In genomic region chr3:53478166-53478830, GRCh38 we compare ENCODE assay signal across 2 cellular contexts.
TF ChIP-seq lines count a peak whose summit lies in the region.

No MANE protein-coding gene starts in this region.

TF ChIP-seq in liver, 16 proteins besides CTCF, POLR2A, EP300 and RAD21 (continued from another document):
- TF ChIP-seq GABPA (IDR thresholded peaks at IDR 0.05 in 1 of 2, conservative IDR thresholded peaks at IDR 0.05 in 1 of 2) (no peak), TAF1 (conservative IDR thresholded peaks at IDR 0.05) (peak; percentile 25), ZBTB33 (IDR thresholded peaks at IDR 0.05) (peak; percentile 52), SP1 (IDR thresholded peaks at IDR 0.05) (peak; percentile 76), FOXA1 (IDR thresholded peaks at IDR 0.05) (peak; percentile 37), YY1 (IDR thresholded peaks at IDR 0.05) (peak; percentile 74), MAX (IDR thresholded peaks at IDR 0.05) (no peak), HNF4A (conservative IDR thresholded peaks at IDR 0.05) (peak; percentile 60 to 64), JUND (IDR thresholded peaks at IDR 0.05) (peak; percentile 22 to 48), EGR1 (IDR thresholded peaks at IDR 0.05; ENCODE audit: low read depth in 2 of 2) (no peak), RXRA (IDR thresholded peaks at IDR 0.05) (peak in 1 of 2 donors; percentile 37), HNF4G (IDR thresholded peaks at IDR 0.05) (no peak)
- TF ChIP-seq, protein P1, sequence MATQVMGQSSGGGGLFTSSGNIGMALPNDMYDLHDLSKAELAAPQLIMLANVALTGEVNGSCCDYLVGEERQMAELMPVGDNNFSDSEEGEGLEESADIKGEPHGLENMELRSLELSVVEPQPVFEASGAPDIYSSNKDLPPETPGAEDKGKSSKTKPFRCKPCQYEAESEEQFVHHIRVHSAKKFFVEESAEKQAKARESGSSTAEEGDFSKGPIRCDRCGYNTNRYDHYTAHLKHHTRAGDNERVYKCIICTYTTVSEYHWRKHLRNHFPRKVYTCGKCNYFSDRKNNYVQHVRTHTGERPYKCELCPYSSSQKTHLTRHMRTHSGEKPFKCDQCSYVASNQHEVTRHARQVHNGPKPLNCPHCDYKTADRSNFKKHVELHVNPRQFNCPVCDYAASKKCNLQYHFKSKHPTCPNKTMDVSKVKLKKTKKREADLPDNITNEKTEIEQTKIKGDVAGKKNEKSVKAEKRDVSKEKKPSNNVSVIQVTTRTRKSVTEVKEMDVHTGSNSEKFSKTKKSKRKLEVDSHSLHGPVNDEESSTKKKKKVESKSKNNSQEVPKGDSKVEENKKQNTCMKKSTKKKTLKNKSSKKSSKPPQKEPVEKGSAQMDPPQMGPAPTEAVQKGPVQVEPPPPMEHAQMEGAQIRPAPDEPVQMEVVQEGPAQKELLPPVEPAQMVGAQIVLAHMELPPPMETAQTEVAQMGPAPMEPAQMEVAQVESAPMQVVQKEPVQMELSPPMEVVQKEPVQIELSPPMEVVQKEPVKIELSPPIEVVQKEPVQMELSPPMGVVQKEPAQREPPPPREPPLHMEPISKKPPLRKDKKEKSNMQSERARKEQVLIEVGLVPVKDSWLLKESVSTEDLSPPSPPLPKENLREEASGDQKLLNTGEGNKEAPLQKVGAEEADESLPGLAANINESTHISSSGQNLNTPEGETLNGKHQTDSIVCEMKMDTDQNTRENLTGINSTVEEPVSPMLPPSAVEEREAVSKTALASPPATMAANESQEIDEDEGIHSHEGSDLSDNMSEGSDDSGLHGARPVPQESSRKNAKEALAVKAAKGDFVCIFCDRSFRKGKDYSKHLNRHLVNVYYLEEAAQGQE (IDR thresholded peaks at IDR 0.05) = peak; percentile 73

TF ChIP-seq in HEK293T, 16 proteins besides CTCF, POLR2A, EP300 and RAD21 (continued from another document):
- no peak for TF ChIP-seq HDGF (IDR thresholded peaks at IDR 0.05; ENCODE audit: borderline replicate concordance)
- no peak for TF ChIP-seq SP1 (IDR thresholded peaks at IDR 0.05)
- TF ChIP-seq NFRKB (IDR thresholded peaks at IDR 0.05) = no peak
- no peak for TF ChIP-seq TARDBP (IDR thresholded peaks at IDR 0.05)
- no peak for TF ChIP-seq ZNF384 (IDR thresholded peaks at IDR 0.05)
- no peak for TF ChIP-seq ARNT (IDR thresholded peaks at IDR 0.05)
- no peak for TF ChIP-seq ELF4 (IDR thresholded peaks at IDR 0.05)
- no peak for TF ChIP-seq LEF1 (IDR thresholded peaks at IDR 0.05; ENCODE audit: borderline replicate concordance)
- TF ChIP-seq BHLHE40 (IDR thresholded peaks at IDR 0.05; ENCODE audit: borderline replicate concordance) = no peak
- no peak for TF ChIP-seq FOXM1 (IDR thresholded peaks at IDR 0.05; ENCODE audit: borderline replicate concordance)
- TF ChIP-seq L3MBTL2 (conservative IDR thresholded peaks at IDR 0.05) = no peak
- no peak for TF ChIP-seq FOXA1 (IDR thresholded peaks at IDR 0.05)
- no peak for TF ChIP-seq SUZ12 (IDR thresholded peaks at IDR 0.05)
TF ChIP-seq in HEK293T: peak in this region for 0.
